ENCODE assay signal across 15 cellular contexts in genomic region chr14:61565836-61566536, GRCh38.
DNase-seq lines count a peak whose midpoint lies in the region; ATAC-seq and TF ChIP-seq lines count a peak whose summit lies in the region.
"Had no signal": no experiment of that assay in that cellular context is flagged by ENCODE, and none has a peak within 500 bp of the region (broad histone marks: within the 10 kb centered on the region; RNA-seq: fewer than 3 reads in every experiment).

No MANE protein-coding gene starts in this region.

- no peak for TF ChIP-seq CTCF in left ventricle myocardium inferior (IDR thresholded peaks at IDR 0.05; ENCODE audit: borderline replicate concordance)

- no peak overlapping the region for H3K9ac ChIP-seq in subcutaneous abdominal adipose tissue (ENCODE audit: low read length in 5 of 5)

- ATAC-seq in Right ventricle myocardium superior (ENCODE audit: poor library complexity) = no peak
- ATAC-seq in activated T-helper 17 cell treated with anti-CD3 and anti-CD28 coated beads, Interleukin-2, amount 50 U/mL, for 72 hours (replicated peaks) = peak; percentile 20
- no peak for ATAC-seq in effector memory CD8-positive, alpha-beta T cell (replicated peaks)
- ATAC-seq: Right ventricle myocardium inferior had no signal

- H3K9me3 ChIP-seq in left ventricle myocardium inferior (replicated peaks) = no peaks in the 10 kb centered on the region
- H3K9me3 ChIP-seq in subcutaneous abdominal adipose tissue (ENCODE audit: control insufficient read depth in 5 of 5, low read length in 5 of 5) = no peaks in the 10 kb centered on the region

- no peaks in the 10 kb centered on the region for H3K36me3 Mint-ChIP-seq in activated T-helper 17 cell treated with anti-CD3 and anti-CD28 coated beads, Interleukin-2, amount 50 U/mL, for 72 hours (ENCODE audit: low read depth)
- peaks cover 23% of the 10 kb centered on the region for H3K36me3 Mint-ChIP-seq in effector memory CD8-positive, alpha-beta T cell (ENCODE audit: insufficient read depth)

- H3K27me3 ChIP-seq in left ventricle myocardium inferior (ENCODE audit: low read depth) (no peaks in the 10 kb centered on the region), subcutaneous abdominal adipose tissue (ENCODE audit: control insufficient read depth in 5 of 5, insufficient read depth in 4 of 5, low read length in 5 of 5) (no peaks in the 10 kb centered on the region)

- peak overlapping the region; percentile 71 for H3K4me3 Mint-ChIP-seq in activated T-helper 17 cell treated with anti-CD3 and anti-CD28 coated beads, Interleukin-2, amount 50 U/mL, for 72 hours
- H3K4me3 Mint-ChIP-seq in effector memory CD8-positive, alpha-beta T cell = no peak overlapping the region

- peak overlapping the region; percentile 94 for H3K27ac Mint-ChIP-seq in activated T-helper 17 cell treated with anti-CD3 and anti-CD28 coated beads, Interleukin-2, amount 50 U/mL, for 72 hours
- H3K27ac Mint-ChIP-seq in effector memory CD8-positive, alpha-beta T cell = no peak overlapping the region
- H3K27ac Mint-ChIP-seq: CD4-positive, CD25-positive, alpha-beta regulatory T cell had no signal

- no peaks in the 10 kb centered on the region for H3K27me3 Mint-ChIP-seq in activated T-helper 17 cell treated with anti-CD3 and anti-CD28 coated beads, Interleukin-2, amount 50 U/mL, for 72 hours
- H3K27me3 Mint-ChIP-seq in effector memory CD8-positive, alpha-beta T cell = peaks cover 8 to 15% of the 10 kb centered on the region in 2 donors

- peaks cover 74% of the 10 kb centered on the region for H3K4me1 Mint-ChIP-seq in activated T-helper 17 cell treated with anti-CD3 and anti-CD28 coated beads, Interleukin-2, amount 50 U/mL, for 72 hours
- H3K4me1 Mint-ChIP-seq in effector memory CD8-positive, alpha-beta T cell (ENCODE audit: low read depth in 2 of 2) = peaks cover 20 to 31% of the 10 kb centered on the region in 2 donors

- H3K27ac ChIP-seq in left ventricle myocardium inferior (replicated peaks) (peak overlapping the region; percentile 87), subcutaneous abdominal adipose tissue (ENCODE audit: low read depth, low read length) (peak overlapping the region; percentile 43)

- H3K4me1 ChIP-seq in left ventricle myocardium inferior (peaks cover 70% of the 10 kb centered on the region), subcutaneous abdominal adipose tissue (ENCODE audit: control insufficient read depth in 5 of 5, insufficient read depth in 5 of 5, low read length in 5 of 5) (peaks cover 25 to 91% (median 66%) of the 10 kb centered on the region in 5 donors)

- DNase-seq in left ventricle myocardium inferior = no peak
- DNase-seq in Right ventricle myocardium superior = no peak
- DNase-seq in fibroblast of peridontal ligament (ENCODE audit: extremely low read depth) = peak; percentile 88
- no peak for DNase-seq in effector memory CD8-positive, alpha-beta T cell
- no peak for DNase-seq in DMS79 treated with DMSO at 0.1 percent for 48 hours (lab: John Stamatoyannopoulos, UW)
- DNase-seq in NK-92 treated with Interleukin-12 subunit alpha and Interleukin-12 subunit beta, amount 100 ng/mL, for 24 hours (lab: John Stamatoyannopoulos, UW) = no peak
- DNase-seq: activated CD4-positive, alpha-beta T cell treated with anti-CD3 and anti-CD28 coated beads, Interleukin-2, amount 50 U/mL, for 1 hour; CD4-positive, CD25-positive, alpha-beta regulatory T cell; glutamatergic neuron; NCI-H1930; stimulated activated CD4-positive, alpha-beta T cell treated with anti-CD3 and anti-CD28 coated beads, Interleukin-12 subunit alpha, Interleukin-12 subunit beta, amount 100 ng/mL, for 4 hours; stimulated activated naive CD4-positive, alpha-beta T cell had no signal

- intact Hi-C loops in left ventricle myocardium inferior (cut with micrococcal nuclease) (no loop called here), Right ventricle myocardium superior (cut with DNase I) (no loop called here)

- H3K4me3 ChIP-seq in left ventricle myocardium inferior (no peak overlapping the region), subcutaneous abdominal adipose tissue (ENCODE audit: low read depth in 1 of 5, low read length in 5 of 5) (no peak overlapping the region)

- no peaks in the 10 kb centered on the region for H3K9me3 Mint-ChIP-seq in activated T-helper 17 cell treated with anti-CD3 and anti-CD28 coated beads, Interleukin-2, amount 50 U/mL, for 72 hours
- no peaks in the 10 kb centered on the region for H3K9me3 Mint-ChIP-seq in effector memory CD8-positive, alpha-beta T cell
- H3K9me3 Mint-ChIP-seq: CD4-positive, CD25-positive, alpha-beta regulatory T cell had no signal

- H3K36me3 ChIP-seq in left ventricle myocardium inferior = no peaks in the 10 kb centered on the region
- no peaks in the 10 kb centered on the region for H3K36me3 ChIP-seq in subcutaneous abdominal adipose tissue (ENCODE audit: control insufficient read depth in 5 of 5, insufficient read depth in 5 of 5, low read length in 5 of 5)
